Comparison of ENCODE assay signal across 15 cellular contexts in genomic region chr5:81854915-81855314, GRCh38.
A peak's percentile ranks its signal among the peaks of the same experiment; 100 is the strongest.
DNase-seq lines count a peak whose midpoint lies in the region; ATAC-seq and TF ChIP-seq lines count a peak whose summit lies in the region.
"Had no signal": no experiment of that assay in that cellular context is flagged by ENCODE, and none has a peak within 500 bp of the region (broad histone marks: within the 10 kb centered on the region; RNA-seq: fewer than 3 reads in every experiment).

No MANE protein-coding gene starts in this region.

- no peaks in the 10 kb centered on the region for H3K9me3 Mint-ChIP-seq in natural killer cell
- H3K9me3 Mint-ChIP-seq in natural killer cell treated with Interleukin-12 subunit alpha and Interleukin-12 subunit beta and Interleukin-15 and Interleukin-18, amount 100 ng/mL, for 72 hours: no peaks in the 10 kb centered on the region
- H3K9me3 Mint-ChIP-seq: activated CD4-positive, alpha-beta T cell treated with anti-CD3 and anti-CD28 coated beads, Interleukin-2, amount 10 ng/mL, durations not matched to agents 7 days and 5 days had no signal

- H3K9me2 ChIP-seq in OCI-LY1 (ENCODE audit: low read depth, low read length): no peaks in the 10 kb centered on the region

- H3K36me3 Mint-ChIP-seq in natural killer cell: no peaks in the 10 kb centered on the region
- peaks cover 6% of the 10 kb centered on the region for H3K36me3 Mint-ChIP-seq in natural killer cell treated with Interleukin-12 subunit alpha and Interleukin-12 subunit beta and Interleukin-15 and Interleukin-18, amount 100 ng/mL, for 72 hours

- H3K4me2 ChIP-seq in OCI-LY1 (ENCODE audit: low read length): no peak overlapping the region
- H3K4me2 ChIP-seq: BLaER1 had no signal

- peaks cover 4 to 9% of the 10 kb centered on the region in 2 donors for H3K27me3 Mint-ChIP-seq in natural killer cell (ENCODE audit: low read depth in 2 of 2)
- H3K27me3 Mint-ChIP-seq in natural killer cell treated with Interleukin-12 subunit alpha and Interleukin-12 subunit beta and Interleukin-15 and Interleukin-18, amount 100 ng/mL, for 72 hours: peaks cover 5 to 6% of the 10 kb centered on the region in 2 donors
- H3K27me3 Mint-ChIP-seq: activated CD4-positive, alpha-beta T cell treated with anti-CD3 and anti-CD28 coated beads, Interleukin-2, amount 10 ng/mL, durations not matched to agents 7 days and 5 days; progenitor cell of endocrine pancreas had no signal

- peak overlapping the region; percentile 13 for H3K4me3 Mint-ChIP-seq in natural killer cell
- H3K4me3 Mint-ChIP-seq in natural killer cell treated with Interleukin-12 subunit alpha and Interleukin-12 subunit beta and Interleukin-15 and Interleukin-18, amount 100 ng/mL, for 72 hours: no peak overlapping the region
- H3K4me3 Mint-ChIP-seq: activated CD4-positive, alpha-beta T cell treated with anti-CD3 and anti-CD28 coated beads, Interleukin-2, amount 10 ng/mL, durations not matched to agents 7 days and 5 days had no signal

- ATAC-seq in natural killer cell (no peak), HG03045 (IDR thresholded peaks at IDR 0.05; ENCODE audit: unreplicated experiment) (no peak), GM19455 (IDR thresholded peaks at IDR 0.05; ENCODE audit: unreplicated experiment) (no peak)
- no peak for ATAC-seq in natural killer cell treated with Interleukin-12 subunit alpha and Interleukin-12 subunit beta and Interleukin-15 and Interleukin-18, amount 100 ng/mL, for 72 hours

- H4K20me1 ChIP-seq in OCI-LY1 (ENCODE audit: insufficient read depth, low read length): no peaks in the 10 kb centered on the region
- H4K20me1 ChIP-seq: BLaER1 had no signal

- H3K9me3 ChIP-seq in OCI-LY1 (ENCODE audit: low read length): no peaks in the 10 kb centered on the region
- H3K9me3 ChIP-seq: BLaER1 had no signal

- H3K9ac ChIP-seq in OCI-LY1 (ENCODE audit: low read length): no peak overlapping the region
- H3K9ac ChIP-seq: BLaER1 had no signal

- H3F3A ChIP-seq in OCI-LY1 (ENCODE audit: insufficient read depth, low read length): no peaks in the 10 kb centered on the region

- no peak for TF ChIP-seq CTCF in natural killer cell (IDR thresholded peaks at IDR 0.05)
- no peak for TF ChIP-seq CTCF in OCI-LY1 (IDR thresholded peaks at IDR 0.05; ENCODE audit: low read length)

- peaks cover 64% of the 10 kb centered on the region for H3K4me1 ChIP-seq in OCI-LY1 (ENCODE audit: insufficient read depth, low read length, severe bottlenecking)

- intact Hi-C loops in natural killer cell (cut with micrococcal nuclease): loop anchor here (5.0 to 10.0 kb wide), 3 partner anchors 117 to 348 kb away; partner anchors contain the start of gene ATG10

- no peaks in the 10 kb centered on the region for H3K79me2 ChIP-seq in OCI-LY1 (ENCODE audit: insufficient read depth, low read length)

- H2AFZ ChIP-seq in OCI-LY1 (ENCODE audit: low read length): no peak overlapping the region

- H3K4me1 Mint-ChIP-seq in natural killer cell: peaks cover 31 to 34% of the 10 kb centered on the region in 2 donors
- peaks cover 23 to 28% of the 10 kb centered on the region in 2 donors for H3K4me1 Mint-ChIP-seq in natural killer cell treated with Interleukin-12 subunit alpha and Interleukin-12 subunit beta and Interleukin-15 and Interleukin-18, amount 100 ng/mL, for 72 hours (ENCODE audit: low read depth in 2 of 2)

- no peak for DNase-seq in natural killer cell
- DNase-seq in natural killer cell treated with Interleukin-12 subunit alpha and Interleukin-12 subunit beta and Interleukin-15 and Interleukin-18, amount 100 ng/mL, for 72 hours (ENCODE audit: low spot score): no peak
- DNase-seq in fibroblast of peridontal ligament (ENCODE audit: extremely low read depth): peak; percentile 10
- no peak for DNase-seq in SHP77 treated with DMSO at 0.1 percent for 48 hours (lab: John Stamatoyannopoulos, UW)
- DNase-seq in kidney tubule cell (ENCODE audit: low spot score): no peak
- DNase-seq: activated CD4-positive, alpha-beta T cell treated with anti-CD3 and anti-CD28 coated beads, Interleukin-2, amount 10 ng/mL, durations not matched to agents 7 days and 5 days; anterior cingulate cortex; GF-D8; stimulated activated CD4-positive, alpha-beta T cell treated with anti-CD3 and anti-CD28 coated beads, Interleukin-4, amount 100 ng/mL, for 24 hours; stimulated activated naive CD4-positive, alpha-beta T cell had no signal

- no peak overlapping the region for H3K27ac Mint-ChIP-seq in natural killer cell
- H3K27ac Mint-ChIP-seq in natural killer cell treated with Interleukin-12 subunit alpha and Interleukin-12 subunit beta and Interleukin-15 and Interleukin-18, amount 100 ng/mL, for 72 hours: no peak overlapping the region
- H3K27ac Mint-ChIP-seq: activated CD4-positive, alpha-beta T cell treated with anti-CD3 and anti-CD28 coated beads, Interleukin-2, amount 10 ng/mL, durations not matched to agents 7 days and 5 days; progenitor cell of endocrine pancreas had no signal

- H3K27ac ChIP-seq in OCI-LY1 (ENCODE audit: low read depth, low read length, poor library complexity, severe bottlenecking): peak overlapping the region; percentile 3
- H3K27ac ChIP-seq: BLaER1 had no signal

- no peak overlapping the region for H3K4me3 ChIP-seq in OCI-LY1 (ENCODE audit: low read depth, low read length, poor library complexity, severe bottlenecking)
- H3K4me3 ChIP-seq: BLaER1 had no signal

- no peaks in the 10 kb centered on the region for H3K27me3 ChIP-seq in OCI-LY1 (ENCODE audit: insufficient read depth, low read length)
- H3K27me3 ChIP-seq: BLaER1 had no signal

- no peaks in the 10 kb centered on the region for H3K36me3 ChIP-seq in OCI-LY1 (ENCODE audit: insufficient read depth, low read length)
- H3K36me3 ChIP-seq: BLaER1 had no signal
